In the genomic region with DNA sequence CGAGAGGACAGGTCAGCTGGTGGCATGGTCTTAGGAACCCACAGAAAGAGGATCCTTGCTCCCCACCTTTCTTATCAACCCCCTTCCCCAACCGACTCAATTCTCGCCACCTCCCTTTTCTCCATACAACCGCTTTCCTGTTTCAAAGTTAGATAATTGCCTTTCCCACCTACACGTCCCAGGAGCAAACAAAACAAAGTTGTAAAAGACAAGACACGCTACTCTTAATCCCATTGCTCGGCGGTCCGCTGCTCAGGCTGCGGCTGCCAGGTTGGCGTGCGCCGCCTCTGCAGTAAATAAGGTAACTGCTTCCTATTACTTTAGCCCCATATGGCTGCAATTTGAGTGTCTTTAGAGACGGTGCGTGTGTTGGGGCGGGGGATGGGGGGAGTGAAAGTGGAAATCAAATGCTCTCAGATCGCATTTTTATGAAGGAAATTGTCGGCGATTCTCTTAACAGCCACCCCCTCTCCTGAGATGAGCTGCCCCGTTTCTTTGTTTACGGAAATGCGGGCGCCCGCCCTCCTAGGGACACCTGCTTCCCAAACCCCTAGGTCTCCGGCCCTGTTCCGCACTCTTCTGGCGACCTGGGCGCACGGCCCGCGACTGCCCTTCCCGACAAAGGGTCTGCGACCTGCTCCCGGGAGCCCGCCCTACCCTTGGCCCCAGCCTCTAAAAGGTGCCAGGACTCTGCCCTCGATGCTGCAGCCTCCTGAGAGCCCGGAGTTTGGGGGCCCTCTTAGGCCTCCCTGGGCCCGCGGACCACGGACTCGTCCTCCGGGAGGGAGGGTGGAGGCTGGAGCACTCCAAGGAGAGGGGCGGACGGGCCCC, we compare ENCODE assay signal across 8 cellular contexts. TPM values are rescaled to one million over a fixed set of nuclear protein-coding genes. Genes with fewer than 3 reads are reported as not detected.
DNase-seq lines count a peak whose midpoint lies in the region; ATAC-seq and TF ChIP-seq lines count a peak whose summit lies in the region.

No MANE protein-coding gene starts in this region.

- H4K20me1 ChIP-seq in KMS-11 (ENCODE audit: insufficient read depth), result no peaks in the 10 kb centered on the region

- peak overlapping the region; percentile 88 for H2AFZ ChIP-seq in KMS-11 (ENCODE audit: low read depth)

- TF ChIP-seq CTCF in KMS-11 (conservative IDR thresholded peaks at IDR 0.05; ENCODE audit: low read depth, low read length), result no peak

- 2% methylated on average over 44 of the region's 44 CpGs for WGBS in aorta, 2 donors

- CTCF ChIA-PET in T-cell (lab: Charles Lee), result no interaction called here

- ATAC-seq in T-cell (replicated peaks in 1 of 4) (no peak), aorta (ENCODE audit: low FRiP score) (no peak)

- H3K27me3 ChIP-seq in KMS-11 (ENCODE audit: insufficient read depth, low read depth) (peaks cover 78% of the 10 kb centered on the region), aorta (ENCODE audit: control insufficient read depth in 1 of 2, insufficient read depth in 2 of 2, low read length in 1 of 2) (no peaks in the 10 kb centered on the region)

- H3K27ac ChIP-seq in KMS-11 (no peak overlapping the region), aorta (ENCODE audit: low read depth in 1 of 2, low read length in 2 of 2) (no peak overlapping the region)

- H3K4me1 Mint-ChIP-seq in T-cell, result peaks cover 37 to 59% (median 47%) of the 10 kb centered on the region in 3 donors

- H3K4me2 ChIP-seq in KMS-11, result peak overlapping the region; percentile 79

- no peaks in the 10 kb centered on the region for H3K9me3 Mint-ChIP-seq in T-cell

- peaks cover 31 to 53% of the 10 kb centered on the region in 2 donors for H3K27me3 Mint-ChIP-seq in T-cell

- DNase-seq in ELR (ENCODE audit: low read depth) (peak; percentile 60), T-cell (peak in 12 of 34 experiments; percentile 28 to 45 (median 36)), fibroblast of peridontal ligament (ENCODE audit: extremely low read depth) (peak; percentile 52), pons (ENCODE audit: low spot score) (no peak), aorta (no peak), cerebellar nuclear complex (lab: John Stamatoyannopoulos, UW) (no peak)
- DNase-seq in stimulated activated naive CD4-positive, alpha-beta T cell treated with Interleukin-2 at 50 U/mL for 16 hours (lab: John Stamatoyannopoulos, UW), result peak; percentile 44

- no peaks in the 10 kb centered on the region for H3K79me2 ChIP-seq in KMS-11 (ENCODE audit: insufficient read depth, low read depth)

- H3K36me3 Mint-ChIP-seq in T-cell, result no peaks in the 10 kb centered on the region

- intact Hi-C loops in aorta (cut with DNase I), result no loop called here

- POLR2A ChIA-PET in T-cell (lab: Charles Lee), result no interaction called here

- H3K4me1 ChIP-seq in KMS-11 (ENCODE audit: low read depth, poor library complexity, severe bottlenecking) (peaks cover 43% of the 10 kb centered on the region), aorta (ENCODE audit: control insufficient read depth in 1 of 2, insufficient read depth in 2 of 2, low read length in 2 of 2) (no peaks in the 10 kb centered on the region)

- H3K36me3 ChIP-seq in KMS-11 (ENCODE audit: insufficient read depth), result no peaks in the 10 kb centered on the region
- no peaks in the 10 kb centered on the region for H3K36me3 ChIP-seq in aorta (ENCODE audit: control insufficient read depth in 1 of 2, insufficient read depth in 2 of 2, low read length in 1 of 2)

- peak overlapping the region; percentile 35 to 60 (median 53) for H3K4me3 Mint-ChIP-seq in T-cell

- peak overlapping the region; percentile 49 to 76 for H3K27ac Mint-ChIP-seq in T-cell

- no peak overlapping the region for H3K4me3 ChIP-seq in KMS-11 (IDR thresholded peaks at IDR 0.05; ENCODE audit: insufficient read depth, low read depth, low read length)
- no peak overlapping the region for H3K4me3 ChIP-seq in aorta (ENCODE audit: low read length in 2 of 2)

- no peaks in the 10 kb centered on the region for H3K9me3 ChIP-seq in aorta (ENCODE audit: control insufficient read depth, low read length)

- H3K9ac ChIP-seq in KMS-11, result no peak overlapping the region; the same call in 1 of the 2 replicates

RNA-seq across cellular contexts. Expression of gene CBX8, which starts 3.7 kb away (rescaled TPM):
- total RNA-seq in T-cell (1 to 10 TPM; 1.9 to 5.1 (median 3.9) TPM), aorta (1 to 10 TPM; 5.3 to 6.2 TPM)
- 1 to 10 TPM; 1.4 to 2.4 TPM for polyA plus RNA-seq in aorta

RNA-seq across cellular contexts. Expression of gene CBX2, which starts 22.6 kb away (rescaled TPM):
- total RNA-seq in T-cell (under 1 TPM; 0.43 to 0.79 (median 0.70) TPM), aorta (1 to 10 TPM; 1.2 to 4.5 TPM)
- polyA plus RNA-seq in aorta, result not detected

RNA-seq across cellular contexts. Expression of gene CBX4, which starts 38.7 kb away (rescaled TPM):
- total RNA-seq in T-cell (100 to 1,000 TPM in 2 of 5 donors, 10 to 100 TPM in 3; 63.2 to 138 (median 70.2) TPM), aorta (10 to 100 TPM; 10.7 to 13.4 TPM)
- 1 to 10 TPM; 2.5 to 8.0 TPM for polyA plus RNA-seq in aorta

Comparison
In these comparisons a context has a peak if more than half of its experiments do, and no peak if none do; other contexts are left out.
1. DNase-seq: peak in ELR (single experiment), fibroblast of peridontal ligament (single experiment) and stimulated activated naive CD4-positive, alpha-beta T cell treated with Interleukin-2 at 50 U/mL for 16 hours (single experiment); none in pons (single experiment), aorta (0 of 2) and cerebellar nuclear complex (0 of 2).
2. RNA of gene CBX4, which starts 38.7 kb away (total RNA-seq): 63.2 to 138 TPM in T-cell; 10.7 to 13.4 TPM in aorta; every median in the first group is over 4 times any median in the second.